Comparison of ENCODE assay signal across 7 cellular contexts in genomic region chr7:11266101-11266500, GRCh38.
"Had no signal": no experiment of that assay in that cellular context is flagged by ENCODE, and none has a peak within 500 bp of the region (broad histone marks: within the 10 kb centered on the region; RNA-seq: fewer than 3 reads in every experiment).

No MANE protein-coding gene starts in this region.

- DNase-seq: GDM1, GF-D8 had no signal

- H3K4me3 ChIP-seq: GM12878 had no signal

- ATAC-seq: GM12878 had no signal

- FAIRE-seq: GM12878, GM12891, GM12892, GM18507, GM19239 had no signal
